19 cellular contexts compared by ENCODE assay signal in genomic region chr17:17537311-17538099, GRCh38. TPM values are rescaled to one million over a fixed set of nuclear protein-coding genes. Genes with fewer than 3 reads are reported as not detected.
DNase-seq lines count a peak whose midpoint lies in the region; ATAC-seq and TF ChIP-seq lines count a peak whose summit lies in the region.
"Had no signal": no experiment of that assay in that cellular context is flagged by ENCODE, and none has a peak within 500 bp of the region (broad histone marks: within the 10 kb centered on the region; RNA-seq: fewer than 3 reads in every experiment).

No MANE protein-coding gene starts in this region.

- POLR2A ChIA-PET in naive thymus-derived CD4-positive, alpha-beta T cell (lab: Charles Lee): no interaction called here

- DNase-seq in MG63 (peak; percentile 28), head of caudate nucleus (peak in 32 of 42 donors; percentile 20 to 77 (median 53)), medulla oblongata (ENCODE audit: extremely low spot score) (no peak), ecto neural progenitor cell (ENCODE audit: low spot score) (no peak)
- no peak for DNase-seq in naive thymus-derived CD4-positive, alpha-beta T cell
- no peak for DNase-seq in stimulated activated CD4-positive, alpha-beta T cell treated with anti-CD3 and anti-CD28 coated beads, Interleukin-12 subunit alpha, Interleukin-12 subunit beta, amount 100 ng/mL, for 4 hours
- DNase-seq: activated CD4-positive, alpha-beta T cell treated with anti-CD3 and anti-CD28 coated beads for 4 hours; activated naive CD8-positive, alpha-beta T cell treated with anti-CD3 and anti-CD28 coated beads, Interleukin-2, amount 10 ng/mL, durations not matched to agents 7 days and 5 days; activated T-cell treated with anti-CD3 and anti-CD28 coated beads, Interleukin-2, amount 50 U/mL, for 1 hour; DMS 273 treated with DMSO at 0.1 percent for 48 hours; NCI-H187; PC-3; T-helper 1 cell had no signal

- intact Hi-C loops in head of caudate nucleus (cut with DNase I): no loop called here
- intact Hi-C loops in naive thymus-derived CD4-positive, alpha-beta T cell (cut with micrococcal nuclease): no loop called here

- no peak for TF ChIP-seq CTCF in C4-2B (conservative IDR thresholded peaks at IDR 0.05)

- H3K9me3 Mint-ChIP-seq in naive thymus-derived CD4-positive, alpha-beta T cell: peaks cover 0 to 1% (median 0%) of the 10 kb centered on the region in 11 donors
- H3K9me3 Mint-ChIP-seq: activated naive CD8-positive, alpha-beta T cell treated with anti-CD3 and anti-CD28 coated beads, Interleukin-2, amount 10 ng/mL, durations not matched to agents 7 days and 5 days; stimulated activated naive CD8-positive, alpha-beta T cell treated with anti-CD3 and anti-CD28 coated beads, Interleukin-15, Interleukin-2, amounts not matched to agents 100 ng/mL and 50 ng/mL, for 24 hours had no signal

- no peak overlapping the region for H3K27ac Mint-ChIP-seq in naive thymus-derived CD4-positive, alpha-beta T cell
- H3K27ac Mint-ChIP-seq: activated naive CD8-positive, alpha-beta T cell treated with anti-CD3 and anti-CD28 coated beads, Interleukin-2, amount 10 ng/mL, durations not matched to agents 7 days and 5 days; stimulated activated naive CD8-positive, alpha-beta T cell treated with anti-CD3 and anti-CD28 coated beads, Interleukin-15, Interleukin-2, amounts not matched to agents 100 ng/mL and 50 ng/mL, for 24 hours had no signal

- H3K27ac ChIP-seq in C4-2B: peak overlapping the region; percentile 95
- H3K27ac ChIP-seq in naive thymus-derived CD4-positive, alpha-beta T cell (ENCODE audit: low read depth, low read length): no peak overlapping the region
- H3K27ac ChIP-seq: HL-60 had no signal

- peak; percentile 27 for ATAC-seq in naive thymus-derived CD4-positive, alpha-beta T cell
- no peak for ATAC-seq in GM18511 (IDR thresholded peaks at IDR 0.05; ENCODE audit: unreplicated experiment)

- H3K4me3 Mint-ChIP-seq in naive thymus-derived CD4-positive, alpha-beta T cell: no peak overlapping the region
- H3K4me3 Mint-ChIP-seq: activated naive CD8-positive, alpha-beta T cell treated with anti-CD3 and anti-CD28 coated beads, Interleukin-2, amount 10 ng/mL, durations not matched to agents 7 days and 5 days; stimulated activated naive CD8-positive, alpha-beta T cell treated with anti-CD3 and anti-CD28 coated beads, Interleukin-15, Interleukin-2, amounts not matched to agents 100 ng/mL and 50 ng/mL, for 24 hours had no signal

- no peaks in the 10 kb centered on the region for H3K27me3 ChIP-seq in MG63
- H3K27me3 ChIP-seq in naive thymus-derived CD4-positive, alpha-beta T cell (ENCODE audit: control insufficient read depth in 2 of 2, insufficient read depth in 2 of 2, low read length in 2 of 2): no peaks in the 10 kb centered on the region
- H3K27me3 ChIP-seq: heart right ventricle had no signal

- CTCF ChIA-PET in naive thymus-derived CD4-positive, alpha-beta T cell (lab: Charles Lee): interaction anchor here (0.8 kb wide), 1 partner anchor 76 kb away, joined by 3 read pairs; no protein-coding TSS in a partner anchor

- no peaks in the 10 kb centered on the region for H3K9me3 ChIP-seq in MG63
- no peaks in the 10 kb centered on the region for H3K9me3 ChIP-seq in naive thymus-derived CD4-positive, alpha-beta T cell (ENCODE audit: control insufficient read depth in 2 of 3, low read length in 3 of 3)
- H3K9me3 ChIP-seq: heart right ventricle had no signal

- H3K4me1 ChIP-seq in naive thymus-derived CD4-positive, alpha-beta T cell (ENCODE audit: control insufficient read depth in 2 of 2, insufficient read depth in 2 of 2, low read length in 2 of 2): no peaks in the 10 kb centered on the region

- H3K4me1 Mint-ChIP-seq in naive thymus-derived CD4-positive, alpha-beta T cell: peaks cover 0 to 3% (median 0%) of the 10 kb centered on the region in 7 donors
- H3K4me1 Mint-ChIP-seq: activated naive CD8-positive, alpha-beta T cell treated with anti-CD3 and anti-CD28 coated beads, Interleukin-2, amount 10 ng/mL, durations not matched to agents 7 days and 5 days had no signal

- no peaks in the 10 kb centered on the region for H3K36me3 Mint-ChIP-seq in naive thymus-derived CD4-positive, alpha-beta T cell
- H3K36me3 Mint-ChIP-seq: activated naive CD8-positive, alpha-beta T cell treated with anti-CD3 and anti-CD28 coated beads, Interleukin-2, amount 10 ng/mL, durations not matched to agents 7 days and 5 days had no signal

- H3K36me3 ChIP-seq in MG63: no peaks in the 10 kb centered on the region
- no peaks in the 10 kb centered on the region for H3K36me3 ChIP-seq in naive thymus-derived CD4-positive, alpha-beta T cell (ENCODE audit: control insufficient read depth in 2 of 3, insufficient read depth in 3 of 3, low read length in 3 of 3)
- H3K36me3 ChIP-seq: heart right ventricle had no signal

- no peak overlapping the region for H3K4me3 ChIP-seq in MG63
- no peak overlapping the region for H3K4me3 ChIP-seq in naive thymus-derived CD4-positive, alpha-beta T cell (ENCODE audit: low read length)
- H3K4me3 ChIP-seq: heart right ventricle had no signal

- no peaks in the 10 kb centered on the region for H3K27me3 Mint-ChIP-seq in naive thymus-derived CD4-positive, alpha-beta T cell
- H3K27me3 Mint-ChIP-seq: activated naive CD8-positive, alpha-beta T cell treated with anti-CD3 and anti-CD28 coated beads, Interleukin-2, amount 10 ng/mL, durations not matched to agents 7 days and 5 days; stimulated activated naive CD8-positive, alpha-beta T cell treated with anti-CD3 and anti-CD28 coated beads, Interleukin-15, Interleukin-2, amounts not matched to agents 100 ng/mL and 50 ng/mL, for 24 hours had no signal

RNA-seq across cellular contexts. Expression of gene RASD1, which starts 41.3 kb away (rescaled TPM):
- 0.67 and 5.6 TPM in 2 replicates for total RNA-seq in MG63 (2014; rRNA removed; shearing (Covaris generic); ENCODE audit: low replicate concordance)
- total RNA-seq in naive thymus-derived CD4-positive, alpha-beta T cell: 1 to 10 TPM in 3 of 5 experiments, under 1 TPM in 2; 0.35 to 2.5 (median 1.0) TPM
- not detected for polyA plus RNA-seq in naive thymus-derived CD4-positive, alpha-beta T cell
- total RNA-seq: LHCN-M2 had no signal

RNA-seq across cellular contexts. Expression of gene PEMT, which starts 54.0 kb away (rescaled TPM):
- 39.9 and 53.5 TPM in 2 replicates for total RNA-seq in MG63 (2014; rRNA removed; shearing (Covaris generic); ENCODE audit: low replicate concordance)
- total RNA-seq in naive thymus-derived CD4-positive, alpha-beta T cell: 10 to 100 TPM in 4 of 5 experiments, 1 to 10 TPM in 1; 9.5 to 15.0 (median 12.1) TPM
- 10 to 100 TPM; 22.7 to 34.1 TPM for polyA plus RNA-seq in naive thymus-derived CD4-positive, alpha-beta T cell

Comparison
In these comparisons a context has a peak if more than half of its experiments do, and no peak if none do; other contexts are left out.
1. DNase-seq: peak in MG63 (single experiment) and head of caudate nucleus (32 of 42); none in naive thymus-derived CD4-positive, alpha-beta T cell (0 of 9), stimulated activated CD4-positive, alpha-beta T cell treated with anti-CD3 and anti-CD28 coated beads, Interleukin-12 subunit alpha, Interleukin-12 subunit beta, amount 100 ng/mL, for 4 hours (single experiment), medulla oblongata (single experiment) and ecto neural progenitor cell (single experiment).